1 cellular context compared by ENCODE assay signal in genomic region chr10:75295901-75296441, GRCh38.
TF ChIP-seq lines count a peak whose summit lies in the region.

No MANE protein-coding gene starts in this region.

TF ChIP-seq in GM23338, 12 proteins besides CTCF, POLR2A, EP300 and RAD21 (continued from another document):
- TF ChIP-seq ZNF462 (CRISPR knock-in tag; IDR thresholded peaks at IDR 0.05) = no peak
- no peak for TF ChIP-seq STAT1 (IDR thresholded peaks at IDR 0.05; ENCODE audit: unreplicated experiment)
- no peak for TF ChIP-seq NANOG (IDR thresholded peaks at IDR 0.05; ENCODE audit: borderline replicate concordance)
- no peak for TF ChIP-seq EZH2 (IDR thresholded peaks at IDR 0.05; ENCODE audit: low read depth, unreplicated experiment)
